ENCODE assay signal across 21 cellular contexts in the genomic region with DNA sequence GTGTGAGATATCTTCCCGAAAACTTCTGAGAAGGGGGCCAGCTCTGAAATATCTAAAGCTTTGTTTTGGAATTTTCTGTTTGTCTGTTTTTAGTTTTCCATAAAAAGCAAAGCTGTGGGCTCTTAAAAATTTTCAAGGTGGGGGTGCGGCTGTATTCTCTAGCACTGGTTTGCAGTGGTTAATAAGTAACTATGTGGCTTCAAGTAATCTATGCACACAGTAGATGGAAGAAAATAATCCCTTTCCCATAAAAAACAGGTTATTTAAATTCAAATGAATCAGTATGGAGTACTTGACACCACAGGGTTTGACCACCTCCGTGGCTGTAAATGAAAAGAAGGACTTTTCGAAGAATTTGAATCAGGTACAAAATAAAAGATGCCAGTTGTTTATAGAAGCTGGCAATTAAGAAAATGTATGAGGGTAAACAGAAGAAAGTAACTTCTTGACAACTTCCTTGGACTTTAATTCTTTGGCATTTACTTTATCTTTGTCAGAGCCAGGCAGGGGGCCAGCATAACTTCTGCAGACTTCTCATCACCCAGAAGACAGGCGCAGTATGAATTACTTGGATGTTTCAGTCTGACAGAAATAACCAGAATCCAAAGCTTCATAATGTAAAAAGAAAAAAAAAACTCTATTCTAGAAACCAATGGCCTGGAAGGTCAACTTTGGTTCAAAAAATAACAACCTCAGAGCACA.
DNase-seq lines count a peak whose midpoint lies in the region; ATAC-seq and TF ChIP-seq lines count a peak whose summit lies in the region.
"Had no signal": no experiment of that assay in that cellular context is flagged by ENCODE, and none has a peak within 500 bp of the region (broad histone marks: within the 10 kb centered on the region; RNA-seq: fewer than 3 reads in every experiment).

No MANE protein-coding gene starts in this region.

- no peaks in the 10 kb centered on the region for H3K27me3 ChIP-seq in body of pancreas
- H3K27me3 ChIP-seq: MG63 had no signal

- no peaks in the 10 kb centered on the region for H3K36me3 ChIP-seq in body of pancreas (replicated peaks in 1 of 2; ENCODE audit: insufficient read depth in 1 of 2, low read depth in 2 of 2)
- H3K36me3 ChIP-seq: MG63 had no signal

- peak; percentile 71 for ATAC-seq in body of pancreas
- ATAC-seq in left colon = peak; percentile 83

- peak overlapping the region in 3 of 4 donors; percentile 25 to 55 (median 36) for H3K27ac ChIP-seq in body of pancreas
- H3K27ac ChIP-seq: SK-N-MC had no signal

- TF ChIP-seq POLR2A in body of pancreas (IDR thresholded peaks at IDR 0.05) = no peak

- intact Hi-C loops in body of pancreas (cut with DNase I) = no loop called here
- intact Hi-C loops in left colon (cut with DNase I, micrococcal nuclease) = no loop called here

- 21 to 23% methylated on average over 5 of the region's 5 CpGs for WGBS in body of pancreas, 2 donors

- H3K4me3 ChIP-seq in body of pancreas = no peak overlapping the region
- H3K4me3 ChIP-seq: MG63, SK-N-MC had no signal

- peaks cover 15% of the 10 kb centered on the region for H3K4me1 ChIP-seq in body of pancreas

- H3K9me3 ChIP-seq in body of pancreas = no peaks in the 10 kb centered on the region
- H3K9me3 ChIP-seq: MG63 had no signal

- TF ChIP-seq CTCF in body of pancreas (IDR thresholded peaks at IDR 0.05) = no peak

- DNase-seq in DMS53 treated with DMSO at 0.1 percent for 48 hours (lab: John Stamatoyannopoulos, UW; ENCODE audit: unreplicated experiment) (peak; percentile 71), body of pancreas (peak; percentile 56 to 83 (median 65)), left colon (peak in 1 of 2 donors; percentile 35), renal cortical epithelial cell (ENCODE audit: low read depth) (peak; percentile 57), UCSD-AML1 (lab: John Stamatoyannopoulos, UW; ENCODE audit: unreplicated experiment) (no peak), NCI-H187 treated with DMSO at 0.1 percent for 48 hours (lab: John Stamatoyannopoulos, UW) (no peak), SHP77 (lab: John Stamatoyannopoulos, UW) (no peak)
- DNase-seq: C1 segment of cervical spinal cord; CD8-positive, alpha-beta memory T cell; DMS79 treated with DMSO at 0.1 percent for 48 hours; H7; Kasumi-1; MG63; NCI-H1048; NCI-H1436; NCI-H2029; NCI-H446 treated with DMSO at 0.1 percent for 48 hours; NCI-H748 treated with DMSO at 0.1 percent for 48 hours; OCI-M1; Right ventricle myocardium superior had no signal

Comparison
In these comparisons a context has a peak if more than half of its experiments do, and no peak if none do; other contexts are left out.
1. DNase-seq: peak in DMS53 treated with DMSO at 0.1 percent for 48 hours (single experiment), body of pancreas (4 of 4) and renal cortical epithelial cell (single experiment); none in UCSD-AML1 (single experiment), NCI-H187 treated with DMSO at 0.1 percent for 48 hours (single experiment) and SHP77 (0 of 2).